Comparison of ENCODE assay signal across 1 cellular context in the genomic region with DNA sequence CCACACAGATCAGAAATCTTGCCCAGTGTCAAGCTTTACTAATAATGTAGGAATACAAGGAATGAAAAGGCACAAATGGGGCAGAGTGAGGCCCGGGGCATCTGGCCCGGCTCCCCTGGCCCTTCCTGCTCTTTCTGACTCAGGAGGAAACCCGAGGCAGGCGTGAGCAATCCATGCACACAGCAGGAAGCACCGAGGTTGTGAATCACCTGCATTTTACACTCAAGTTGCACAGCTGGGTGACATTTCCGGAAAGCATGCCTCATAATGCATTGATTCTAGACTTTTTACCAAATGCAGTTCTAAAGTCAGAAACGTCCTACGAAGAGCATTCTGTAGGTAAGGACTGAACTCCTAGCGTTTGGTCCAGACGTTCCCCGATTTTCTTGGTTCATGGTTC.
TF ChIP-seq lines count a peak whose summit lies in the region.

No MANE protein-coding gene starts in this region.

TF ChIP-seq in GM23338, 12 proteins besides CTCF, POLR2A, EP300 and RAD21 (continued from another document):
- TF ChIP-seq, protein P1, sequence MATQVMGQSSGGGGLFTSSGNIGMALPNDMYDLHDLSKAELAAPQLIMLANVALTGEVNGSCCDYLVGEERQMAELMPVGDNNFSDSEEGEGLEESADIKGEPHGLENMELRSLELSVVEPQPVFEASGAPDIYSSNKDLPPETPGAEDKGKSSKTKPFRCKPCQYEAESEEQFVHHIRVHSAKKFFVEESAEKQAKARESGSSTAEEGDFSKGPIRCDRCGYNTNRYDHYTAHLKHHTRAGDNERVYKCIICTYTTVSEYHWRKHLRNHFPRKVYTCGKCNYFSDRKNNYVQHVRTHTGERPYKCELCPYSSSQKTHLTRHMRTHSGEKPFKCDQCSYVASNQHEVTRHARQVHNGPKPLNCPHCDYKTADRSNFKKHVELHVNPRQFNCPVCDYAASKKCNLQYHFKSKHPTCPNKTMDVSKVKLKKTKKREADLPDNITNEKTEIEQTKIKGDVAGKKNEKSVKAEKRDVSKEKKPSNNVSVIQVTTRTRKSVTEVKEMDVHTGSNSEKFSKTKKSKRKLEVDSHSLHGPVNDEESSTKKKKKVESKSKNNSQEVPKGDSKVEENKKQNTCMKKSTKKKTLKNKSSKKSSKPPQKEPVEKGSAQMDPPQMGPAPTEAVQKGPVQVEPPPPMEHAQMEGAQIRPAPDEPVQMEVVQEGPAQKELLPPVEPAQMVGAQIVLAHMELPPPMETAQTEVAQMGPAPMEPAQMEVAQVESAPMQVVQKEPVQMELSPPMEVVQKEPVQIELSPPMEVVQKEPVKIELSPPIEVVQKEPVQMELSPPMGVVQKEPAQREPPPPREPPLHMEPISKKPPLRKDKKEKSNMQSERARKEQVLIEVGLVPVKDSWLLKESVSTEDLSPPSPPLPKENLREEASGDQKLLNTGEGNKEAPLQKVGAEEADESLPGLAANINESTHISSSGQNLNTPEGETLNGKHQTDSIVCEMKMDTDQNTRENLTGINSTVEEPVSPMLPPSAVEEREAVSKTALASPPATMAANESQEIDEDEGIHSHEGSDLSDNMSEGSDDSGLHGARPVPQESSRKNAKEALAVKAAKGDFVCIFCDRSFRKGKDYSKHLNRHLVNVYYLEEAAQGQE (IDR thresholded peaks at IDR 0.05; ENCODE audit: unreplicated experiment), result no peak
- TF ChIP-seq POLR2AphosphoS5 (IDR thresholded peaks at IDR 0.05; ENCODE audit: low read depth), result no peak
- TF ChIP-seq NANOG (IDR thresholded peaks at IDR 0.05; ENCODE audit: borderline replicate concordance), result no peak
- TF ChIP-seq ZNF114 (CRISPR knock-in tag; IDR thresholded peaks at IDR 0.05), result no peak
- TF ChIP-seq, protein P2, sequence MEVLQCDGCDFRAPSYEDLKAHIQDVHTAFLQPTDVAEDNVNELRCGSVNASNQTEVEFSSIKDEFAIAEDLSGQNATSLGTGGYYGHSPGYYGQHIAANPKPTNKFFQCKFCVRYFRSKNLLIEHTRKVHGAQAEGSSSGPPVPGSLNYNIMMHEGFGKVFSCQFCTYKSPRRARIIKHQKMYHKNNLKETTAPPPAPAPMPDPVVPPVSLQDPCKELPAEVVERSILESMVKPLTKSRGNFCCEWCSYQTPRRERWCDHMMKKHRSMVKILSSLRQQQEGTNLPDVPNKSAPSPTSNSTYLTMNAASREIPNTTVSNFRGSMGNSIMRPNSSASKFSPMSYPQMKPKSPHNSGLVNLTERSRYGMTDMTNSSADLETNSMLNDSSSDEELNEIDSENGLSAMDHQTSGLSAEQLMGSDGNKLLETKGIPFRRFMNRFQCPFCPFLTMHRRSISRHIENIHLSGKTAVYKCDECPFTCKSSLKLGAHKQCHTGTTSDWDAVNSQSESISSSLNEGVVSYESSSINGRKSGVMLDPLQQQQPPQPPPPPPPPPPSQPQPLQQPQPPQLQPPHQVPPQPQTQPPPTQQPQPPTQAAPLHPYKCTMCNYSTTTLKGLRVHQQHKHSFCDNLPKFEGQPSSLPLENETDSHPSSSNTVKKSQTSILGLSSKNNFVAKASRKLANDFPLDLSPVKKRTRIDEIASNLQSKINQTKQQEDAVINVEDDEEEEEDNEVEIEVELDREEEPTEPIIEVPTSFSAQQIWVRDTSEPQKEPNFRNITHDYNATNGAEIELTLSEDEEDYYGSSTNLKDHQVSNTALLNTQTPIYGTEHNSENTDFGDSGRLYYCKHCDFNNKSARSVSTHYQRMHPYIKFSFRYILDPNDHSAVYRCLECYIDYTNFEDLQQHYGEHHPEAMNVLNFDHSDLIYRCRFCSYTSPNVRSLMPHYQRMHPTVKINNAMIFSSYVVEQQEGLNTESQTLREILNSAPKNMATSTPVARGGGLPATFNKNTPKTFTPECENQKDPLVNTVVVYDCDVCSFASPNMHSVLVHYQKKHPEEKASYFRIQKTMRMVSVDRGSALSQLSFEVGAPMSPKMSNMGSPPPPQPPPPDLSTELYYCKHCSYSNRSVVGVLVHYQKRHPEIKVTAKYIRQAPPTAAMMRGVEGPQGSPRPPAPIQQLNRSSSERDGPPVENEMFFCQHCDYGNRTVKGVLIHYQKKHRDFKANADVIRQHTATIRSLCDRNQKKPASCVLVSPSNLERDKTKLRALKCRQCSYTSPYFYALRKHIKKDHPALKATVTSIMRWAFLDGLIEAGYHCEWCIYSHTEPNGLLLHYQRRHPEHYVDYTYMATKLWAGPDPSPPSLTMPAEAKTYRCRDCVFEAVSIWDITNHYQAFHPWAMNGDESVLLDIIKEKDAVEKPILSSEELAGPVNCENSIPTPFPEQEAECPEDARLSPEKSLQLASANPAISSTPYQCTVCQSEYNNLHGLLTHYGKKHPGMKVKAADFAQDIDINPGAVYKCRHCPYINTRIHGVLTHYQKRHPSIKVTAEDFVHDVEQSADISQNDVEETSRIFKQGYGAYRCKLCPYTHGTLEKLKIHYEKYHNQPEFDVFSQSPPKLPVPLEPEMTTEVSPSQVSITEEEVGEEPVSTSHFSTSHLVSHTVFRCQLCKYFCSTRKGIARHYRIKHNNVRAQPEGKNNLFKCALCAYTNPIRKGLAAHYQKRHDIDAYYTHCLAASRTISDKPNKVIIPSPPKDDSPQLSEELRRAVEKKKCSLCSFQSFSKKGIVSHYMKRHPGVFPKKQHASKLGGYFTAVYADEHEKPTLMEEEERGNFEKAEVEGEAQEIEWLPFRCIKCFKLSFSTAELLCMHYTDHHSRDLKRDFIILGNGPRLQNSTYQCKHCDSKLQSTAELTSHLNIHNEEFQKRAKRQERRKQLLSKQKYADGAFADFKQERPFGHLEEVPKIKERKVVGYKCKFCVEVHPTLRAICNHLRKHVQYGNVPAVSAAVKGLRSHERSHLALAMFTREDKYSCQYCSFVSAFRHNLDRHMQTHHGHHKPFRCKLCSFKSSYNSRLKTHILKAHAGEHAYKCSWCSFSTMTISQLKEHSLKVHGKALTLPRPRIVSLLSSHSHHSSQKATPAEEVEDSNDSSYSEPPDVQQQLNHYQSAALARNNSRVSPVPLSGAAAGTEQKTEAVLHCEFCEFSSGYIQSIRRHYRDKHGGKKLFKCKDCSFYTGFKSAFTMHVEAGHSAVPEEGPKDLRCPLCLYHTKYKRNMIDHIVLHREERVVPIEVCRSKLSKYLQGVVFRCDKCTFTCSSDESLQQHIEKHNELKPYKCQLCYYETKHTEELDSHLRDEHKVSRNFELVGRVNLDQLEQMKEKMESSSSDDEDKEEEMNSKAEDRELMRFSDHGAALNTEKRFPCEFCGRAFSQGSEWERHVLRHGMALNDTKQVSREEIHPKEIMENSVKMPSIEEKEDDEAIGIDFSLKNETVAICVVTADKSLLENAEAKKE (CRISPR knock-in tag; IDR thresholded peaks at IDR 0.05), result no peak
- TF ChIP-seq STAT1 (IDR thresholded peaks at IDR 0.05; ENCODE audit: unreplicated experiment), result no peak
